8 cellular contexts compared by ENCODE assay signal in genomic region chr22:41526802-41527799, GRCh38. TPM values are rescaled to one million over a fixed set of nuclear protein-coding genes. Genes with fewer than 3 reads are reported as not detected.
DNase-seq lines count a peak whose midpoint lies in the region; ATAC-seq and TF ChIP-seq lines count a peak whose summit lies in the region.

No MANE protein-coding gene starts in this region.

- H3K27ac ChIP-seq in HEK293 (ENCODE audit: extremely low read depth, low read depth, low read length): peak overlapping the region; percentile 18; the same call in 1 of the 2 replicates
- H3K27ac ChIP-seq in VCaP: 0 out of 2 replicates have a peak overlapping the region, but pooled peaks have one; percentile 72
- no peak overlapping the region for H3K27ac ChIP-seq in brain microvascular endothelial cell

- H3K27me3 ChIP-seq in brain microvascular endothelial cell (replicated peaks): no peaks in the 10 kb centered on the region

- POLR2A ChIA-PET in HEK293 (lab: Yijun Ruan, JAX): interaction anchor here (0.6 to 1.8 kb wide), 6 partner anchors 8 to 1470 kb away, joined by 3 to 7 read pairs (median 4); partner anchors contain the start of genes ACO2, DESI1, PHF5A and TEF

- DNase-seq in AG09309 (ENCODE audit: low read depth) (no peak), brain microvascular endothelial cell (no peak), left colon (peak in 1 of 2 donors; percentile 55), SHP77 treated with DMSO at 0.1 percent for 48 hours (lab: John Stamatoyannopoulos, UW) (no peak)
- peak; percentile 34 to 61 (median 38) for DNase-seq in stimulated activated CD4-positive, alpha-beta T cell treated with anti-CD3 and anti-CD28 coated beads, TNF-alpha, amount 100 ng/mL, for 48 hours (ENCODE audit: low read depth in 3 of 3)

- ATAC-seq in left colon (peak; percentile 37), HG03439 (IDR thresholded peaks at IDR 0.05; ENCODE audit: unreplicated experiment) (no peak)

- peaks cover 0 to 96% of the 10 kb centered on the region in 2 experiments; a peak in 2 of 3 replicates for H3K36me3 ChIP-seq in HEK293 (ENCODE audit: control insufficient read depth in 2 of 2, insufficient read depth in 1 of 2, low read length in 2 of 2)
- peaks cover 61% of the 10 kb centered on the region for H3K36me3 ChIP-seq in brain microvascular endothelial cell (replicated peaks)

- intact Hi-C loops in left colon (cut with DNase I, micrococcal nuclease): no loop called here

- H3K4me1 ChIP-seq in HEK293 (ENCODE audit: control insufficient read depth, insufficient read depth, low read length): no peaks in the 10 kb centered on the region

- TF ChIP-seq CTCF in AG09309 (IDR thresholded peaks at IDR 0.05; ENCODE audit: control insufficient read depth, insufficient read depth, low read depth, low read length, missing control alignments) (peak; percentile 88), HEK293 (tag by site-specific recombination; IDR thresholded peaks at IDR 0.05) (peak; percentile 90), VCaP (conservative IDR thresholded peaks at IDR 0.05) (peak; percentile 85), brain microvascular endothelial cell (IDR thresholded peaks at IDR 0.05; ENCODE audit: low read depth, low read length, missing control alignments) (peak; percentile 91)

- no peak overlapping the region for H3K4me3 ChIP-seq in AG09309 (ENCODE audit: control insufficient read depth, low read depth, low read length)
- H3K4me3 ChIP-seq in HEK293 (ENCODE audit: low read depth, low read length): no peak overlapping the region
- no peak overlapping the region for H3K4me3 ChIP-seq in brain microvascular endothelial cell (ENCODE audit: low read depth, low read length)

- no peaks in the 10 kb centered on the region for H3K9me3 ChIP-seq in HEK293 (ENCODE audit: control insufficient read depth, insufficient read depth, low read depth, low read length)

- CTCF ChIA-PET in HEK293 (lab: Yijun Ruan, JAX): interaction anchor here (0.6 to 5.8 kb wide), 25 partner anchors 8 to 604 kb away, joined by 3 to 91 read pairs (median 4); partner anchors contain the start of genes POLR3H and TEF

- in situ Hi-C loops in brain microvascular endothelial cell (cut with HindIII; ENCODE audit: low pct_ligation_motif_present, low sequenced_read_pairs): no loop called here

TF ChIP-seq in HEK293, 187 proteins besides CTCF, POLR2A, EP300 and RAD21 (continues in another document):
- TF ChIP-seq, protein P1, sequence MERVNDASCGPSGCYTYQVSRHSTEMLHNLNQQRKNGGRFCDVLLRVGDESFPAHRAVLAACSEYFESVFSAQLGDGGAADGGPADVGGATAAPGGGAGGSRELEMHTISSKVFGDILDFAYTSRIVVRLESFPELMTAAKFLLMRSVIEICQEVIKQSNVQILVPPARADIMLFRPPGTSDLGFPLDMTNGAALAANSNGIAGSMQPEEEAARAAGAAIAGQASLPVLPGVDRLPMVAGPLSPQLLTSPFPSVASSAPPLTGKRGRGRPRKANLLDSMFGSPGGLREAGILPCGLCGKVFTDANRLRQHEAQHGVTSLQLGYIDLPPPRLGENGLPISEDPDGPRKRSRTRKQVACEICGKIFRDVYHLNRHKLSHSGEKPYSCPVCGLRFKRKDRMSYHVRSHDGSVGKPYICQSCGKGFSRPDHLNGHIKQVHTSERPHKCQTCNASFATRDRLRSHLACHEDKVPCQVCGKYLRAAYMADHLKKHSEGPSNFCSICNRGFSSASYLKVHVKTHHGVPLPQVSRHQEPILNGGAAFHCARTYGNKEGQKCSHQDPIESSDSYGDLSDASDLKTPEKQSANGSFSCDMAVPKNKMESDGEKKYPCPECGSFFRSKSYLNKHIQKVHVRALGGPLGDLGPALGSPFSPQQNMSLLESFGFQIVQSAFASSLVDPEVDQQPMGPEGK (tag by site-specific recombination; IDR thresholded peaks at IDR 0.05): peak; percentile 40; the same call in 1 of the 2 replicates
- TF ChIP-seq ZNF280C (tag by site-specific recombination; IDR thresholded peaks at IDR 0.05) (no peak), SCRT2 (tag by site-specific recombination; IDR thresholded peaks at IDR 0.05) (peak; percentile 49; the same call in 1 of the 2 replicates), GLIS2 (tag by site-specific recombination; IDR thresholded peaks at IDR 0.05) (0 out of 2 replicates have a peak, but pooled peaks have one; percentile 18), MYNN (tag by site-specific recombination; IDR thresholded peaks at IDR 0.05; ENCODE audit: borderline replicate concordance) (no peak), PRDM1 (tag by site-specific recombination; IDR thresholded peaks at IDR 0.05) (no peak), SP7 (tag by site-specific recombination; IDR thresholded peaks at IDR 0.05) (0 out of 2 replicates have a peak, but pooled peaks have one; percentile 7), ZBTB10 (tag by site-specific recombination; IDR thresholded peaks at IDR 0.05) (no peak), ZFP69B (tag by site-specific recombination; IDR thresholded peaks at IDR 0.05) (0 out of 2 replicates have a peak, but pooled peaks have one; percentile 65), BCL11B (tag by site-specific recombination; IDR thresholded peaks at IDR 0.05; ENCODE audit: low read depth) (no peak), ZNF501 (tag by site-specific recombination; IDR thresholded peaks at IDR 0.05) (no peak), ZNF335 (tag by site-specific recombination; conservative IDR thresholded peaks at IDR 0.05) (no peak), ZNF596 (tag by site-specific recombination; IDR thresholded peaks at IDR 0.05) (no peak), ELK4 (IDR thresholded peaks at IDR 0.05; ENCODE audit: borderline replicate concordance, low read depth, low read length) (no peak), ZNF654 (tag by site-specific recombination; IDR thresholded peaks at IDR 0.05; ENCODE audit: low read depth) (peak; percentile 54)
- TF ChIP-seq, protein P2, sequence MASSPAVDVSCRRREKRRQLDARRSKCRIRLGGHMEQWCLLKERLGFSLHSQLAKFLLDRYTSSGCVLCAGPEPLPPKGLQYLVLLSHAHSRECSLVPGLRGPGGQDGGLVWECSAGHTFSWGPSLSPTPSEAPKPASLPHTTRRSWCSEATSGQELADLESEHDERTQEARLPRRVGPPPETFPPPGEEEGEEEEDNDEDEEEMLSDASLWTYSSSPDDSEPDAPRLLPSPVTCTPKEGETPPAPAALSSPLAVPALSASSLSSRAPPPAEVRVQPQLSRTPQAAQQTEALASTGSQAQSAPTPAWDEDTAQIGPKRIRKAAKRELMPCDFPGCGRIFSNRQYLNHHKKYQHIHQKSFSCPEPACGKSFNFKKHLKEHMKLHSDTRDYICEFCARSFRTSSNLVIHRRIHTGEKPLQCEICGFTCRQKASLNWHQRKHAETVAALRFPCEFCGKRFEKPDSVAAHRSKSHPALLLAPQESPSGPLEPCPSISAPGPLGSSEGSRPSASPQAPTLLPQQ (tag by site-specific recombination; IDR thresholded peaks at IDR 0.05): peak; percentile 84

RNA-seq across cellular contexts. Expression of gene POLR3H, which starts 17.2 kb away (rescaled TPM):
- 10 to 100 TPM; 10.9 to 15.9 TPM for total RNA-seq in left colon

RNA-seq across cellular contexts. Expression of gene CSDC2, which starts 33.7 kb away (rescaled TPM):
- 1 to 10 TPM in 1 of 2 donors, under 1 TPM in 1; 0.37 to 2.0 TPM for total RNA-seq in left colon

RNA-seq across cellular contexts. Expression of gene ACO2, which starts 58.2 kb away (rescaled TPM):
- total RNA-seq in left colon: 100 to 1,000 TPM; 271 to 289 TPM

RNA-seq across cellular contexts. Expression of gene PHF5A, which starts 58.6 kb away (rescaled TPM):
- 10 to 100 TPM; 32.1 to 35.3 TPM for total RNA-seq in left colon

Comparison
In these comparisons a context has a peak if more than half of its experiments do, and no peak if none do; other contexts are left out.
1. DNase-seq: peak in stimulated activated CD4-positive, alpha-beta T cell treated with anti-CD3 and anti-CD28 coated beads, TNF-alpha, amount 100 ng/mL, for 48 hours (3 of 3); none in AG09309 (single experiment), brain microvascular endothelial cell (single experiment) and SHP77 treated with DMSO at 0.1 percent for 48 hours (single experiment).
2. Peak in every context shown above with its lines, with median percentiles within 50 percentile points of each other: CTCF ChIP-seq.